8 cellular contexts compared by ENCODE assay signal in genomic region chr1:6624712-6625578, GRCh38. TPM values are rescaled to one million over a fixed set of nuclear protein-coding genes. Genes with fewer than 3 reads are reported as not detected.
A peak's percentile ranks its signal among the peaks of the same experiment; 100 is the strongest.
DNase-seq lines count a peak whose midpoint lies in the region; ATAC-seq, FAIRE-seq and TF ChIP-seq lines count a peak whose summit lies in the region.

TSS of gene THAP3 (plus strand) at chr1:6624868. CDS start at chr1:6625219, 351 bp downstream.

- peaks cover 10% of the 10 kb centered on the region for H3K4me1 ChIP-seq in astrocyte (ENCODE audit: insufficient read depth, low read length)
- peaks cover 13% of the 10 kb centered on the region for H3K4me1 ChIP-seq in hepatocyte (ENCODE audit: insufficient read depth)

- H3K27me3 ChIP-seq in astrocyte (ENCODE audit: insufficient read depth, low read length) (no peaks in the 10 kb centered on the region), hepatocyte (no peaks in the 10 kb centered on the region)

- H3K4me2 ChIP-seq in astrocyte (ENCODE audit: low read length) (peak within 1 kb of the TSS; percentile 98), hepatocyte (peak within 1 kb of the TSS; percentile 90)

- H3K79me2 ChIP-seq in astrocyte (ENCODE audit: insufficient read depth, low read length) (peaks cover 67% of the 10 kb centered on the region), hepatocyte (peaks cover 57% of the 10 kb centered on the region)

- peak within 1 kb of the TSS; percentile 67 for H2AFZ ChIP-seq in astrocyte (ENCODE audit: low read depth, low read length)
- peak within 1 kb of the TSS; percentile 87 for H2AFZ ChIP-seq in hepatocyte

- H3K27ac Mint-ChIP-seq in astrocyte (ENCODE audit: unreplicated experiment): peak within 1 kb of the TSS; percentile 84

- H3K36me3 ChIP-seq in astrocyte (ENCODE audit: insufficient read depth, low read length): peaks cover 18% of the 10 kb centered on the region
- no peaks in the 10 kb centered on the region for H3K36me3 ChIP-seq in hepatocyte (replicated peaks; ENCODE audit: insufficient read depth, low read depth)

- H3K4me3 ChIP-seq in astrocyte (ENCODE audit: insufficient read depth, low read depth, low read length): peak within 1 kb of the TSS; percentile 83
- peak within 1 kb of the TSS; percentile 81 for H3K4me3 ChIP-seq in hepatocyte
- H3K4me3 ChIP-seq in retinal pigment epithelial cell (ENCODE audit: low read length): peak within 1 kb of the TSS; percentile 70

- peak within 1 kb of the TSS; percentile 55 for H3K27ac ChIP-seq in astrocyte (ENCODE audit: low read depth, low read length)
- H3K27ac ChIP-seq in hepatocyte: peak within 1 kb of the TSS; percentile 93

- H4K20me1 ChIP-seq in astrocyte (ENCODE audit: insufficient read depth, low read length): peaks cover 72% of the 10 kb centered on the region
- peaks cover 4% of the 10 kb centered on the region for H4K20me1 ChIP-seq in hepatocyte (ENCODE audit: insufficient read depth, poor library complexity, severe bottlenecking)

- peak; percentile 74 for ATAC-seq in HG02610 (IDR thresholded peaks at IDR 0.05; ENCODE audit: unreplicated experiment)
- no peak for ATAC-seq in HG03457 (IDR thresholded peaks at IDR 0.05; ENCODE audit: unreplicated experiment)

- H3K9me3 ChIP-seq in astrocyte (ENCODE audit: insufficient read depth, low read depth, low read length) (no peaks in the 10 kb centered on the region), hepatocyte (ENCODE audit: low read depth) (no peaks in the 10 kb centered on the region)

- WGBS in hepatocyte (ENCODE audit: low lambda C conversion rate, missing lambda C conversion rate): 4% methylated on average over 38 of the region's 73 CpGs

- H3K9ac ChIP-seq in astrocyte (ENCODE audit: low read length): peak within 1 kb of the TSS; percentile 87

- no peaks in the 10 kb centered on the region for H3K9me2 ChIP-seq in hepatocyte (replicated peaks; ENCODE audit: insufficient read depth)

- peak; percentile 74 for DNase-seq in NCI-H128 (lab: John Stamatoyannopoulos, UW; ENCODE audit: unreplicated experiment)
- DNase-seq in T-helper 9 cell: peak; percentile 95
- peak; percentile 86 for DNase-seq in astrocyte (ENCODE audit: low read depth)
- DNase-seq in hepatocyte (ENCODE audit: low spot score): peak; percentile 95
- DNase-seq in retinal pigment epithelial cell (ENCODE audit: low read depth): peak; percentile 73

- peaks cover 4% of the 10 kb centered on the region for H3K4me1 Mint-ChIP-seq in astrocyte (ENCODE audit: low read depth, unreplicated experiment)

- TF ChIP-seq CTCF in GM12874 (IDR thresholded peaks at IDR 0.05; ENCODE audit: insufficient read depth, low read depth, low read length): peak; percentile 20; the same call in 1 of the 2 replicates
- no peak for TF ChIP-seq CTCF in astrocyte (IDR thresholded peaks at IDR 0.05; ENCODE audit: insufficient read depth, low read depth, low read length)
- peak; percentile 22 for TF ChIP-seq CTCF in hepatocyte (IDR thresholded peaks at IDR 0.05; ENCODE audit: poor library complexity)
- TF ChIP-seq CTCF in retinal pigment epithelial cell (conservative IDR thresholded peaks at IDR 0.05; ENCODE audit: low read depth, low read length): no peak

- no peak for FAIRE-seq in astrocyte (lab: Jason Lieb, UNC)

- peak within 1 kb of the TSS; percentile 89 for H3K4me3 Mint-ChIP-seq in astrocyte (ENCODE audit: unreplicated experiment)

- H3K27me3 Mint-ChIP-seq in astrocyte (ENCODE audit: low read depth, unreplicated experiment): no peaks in the 10 kb centered on the region

- peaks cover 21% of the 10 kb centered on the region for H3K36me3 Mint-ChIP-seq in astrocyte (ENCODE audit: low read depth, unreplicated experiment)

- H3K9me3 Mint-ChIP-seq in astrocyte (ENCODE audit: unreplicated experiment): no peaks in the 10 kb centered on the region

RNA-seq across cellular contexts. Expression of gene THAP3, which starts in this region (rescaled TPM):
- 15.1 and 16.5 TPM in 2 replicates for total RNA-seq in astrocyte
- total RNA-seq in hepatocyte: 13.0 and 13.2 TPM in 2 replicates
- polyA plus RNA-seq in hepatocyte: 18.9 and 26.5 TPM in 2 replicates

Comparison
In these comparisons a context has a peak if more than half of its experiments do, and no peak if none do; other contexts are left out.
1. CTCF ChIP-seq: peak in GM12874 (single experiment) and hepatocyte (single experiment); none in astrocyte (single experiment) and retinal pigment epithelial cell (single experiment).
2. Peak in every context shown above with its lines, with median percentiles within 50 percentile points of each other: DNase-seq and H3K4me3 ChIP-seq.